ENCODE assay signal across 18 cellular contexts in the genomic region with DNA sequence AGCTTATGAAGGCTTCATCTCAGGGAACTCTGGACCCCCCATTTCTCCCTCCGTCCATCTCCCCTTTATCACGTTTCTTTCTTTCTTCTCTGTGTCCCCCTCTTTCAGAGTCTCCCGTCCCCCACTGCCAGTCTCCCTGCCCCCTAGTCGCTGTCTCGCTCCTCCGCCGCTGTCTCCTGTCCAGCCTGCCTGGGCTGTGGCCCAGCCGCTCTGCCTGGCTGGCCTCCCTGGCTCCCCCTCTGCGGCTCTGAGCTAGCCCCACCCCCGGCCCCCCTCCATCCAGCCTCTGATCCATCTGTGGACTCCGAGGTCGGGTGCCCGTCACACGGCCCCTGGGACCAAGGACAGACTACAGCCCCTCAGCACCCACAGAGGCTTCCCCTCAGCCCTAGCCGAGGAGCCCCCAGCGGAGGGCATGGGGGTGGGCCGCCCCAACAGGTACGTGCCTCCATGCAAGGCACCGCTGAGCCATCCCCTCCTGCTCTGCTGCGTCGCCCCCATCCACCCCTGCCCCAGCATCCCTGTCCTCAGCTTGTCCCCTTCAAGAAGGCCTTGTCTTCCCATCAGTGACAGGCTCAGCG. TPM values are rescaled to one million over a fixed set of nuclear protein-coding genes. Genes with fewer than 3 reads are reported as not detected.
"Had no signal": no experiment of that assay in that cellular context is flagged by ENCODE, and none has a peak within 500 bp of the region (broad histone marks: within the 10 kb centered on the region; RNA-seq: fewer than 3 reads in every experiment).

No MANE protein-coding gene starts in this region.

- DNase-seq: activated CD4-positive, alpha-beta memory T cell treated with anti-CD3 and anti-CD28 coated beads, Interleukin-2, amount 10 ng/mL, durations not matched to agents 7 days and 5 days; activated naive CD4-positive, alpha-beta T cell treated with anti-CD3 and anti-CD28 coated beads for 36 hours; cerebellar nuclear complex; hippocampal formation; lower lobe of right lung; mucosa of descending colon; psoas muscle; SJCRH30; stimulated activated CD4-positive, alpha-beta T cell treated with anti-CD3 and anti-CD28 coated beads, Interleukin-12 subunit alpha, Interleukin-12 subunit beta, amount 100 ng/mL, for 4 hours; stimulated activated CD4-positive, alpha-beta T cell treated with anti-CD3 and anti-CD28 coated beads, Interleukin-2, amount 100 ng/mL, for 48 hours; stimulated activated CD8-positive, alpha-beta memory T cell treated with anti-CD3 and anti-CD28 coated beads, Interleukin-4, amount 100 ng/mL, for 48 hours; T-helper 9 cell; tibial artery had no signal

- ATAC-seq: lower lobe of right lung; mucosa of descending colon; naive thymus-derived CD8-positive, alpha-beta T cell had no signal

- H3K4me3 ChIP-seq: lower lobe of right lung, mucosa of descending colon, psoas muscle, SJCRH30, tibial artery had no signal

- H3K9me3 Mint-ChIP-seq: activated CD4-positive, alpha-beta memory T cell treated with anti-CD3 and anti-CD28 coated beads, Interleukin-2, amount 10 ng/mL, durations not matched to agents 7 days and 5 days; activated naive CD4-positive, alpha-beta T cell treated with anti-CD3 and anti-CD28 coated beads for 36 hours; brain; endodermal cell; naive thymus-derived CD8-positive, alpha-beta T cell had no signal

- H3K27ac ChIP-seq: lower lobe of right lung, psoas muscle, SJCRH30, tibial artery, VCaP had no signal

- H3K9me3 ChIP-seq: lower lobe of right lung, mucosa of descending colon, psoas muscle, SJCRH30, tibial artery had no signal

- H3K4me3 Mint-ChIP-seq: activated CD4-positive, alpha-beta memory T cell treated with anti-CD3 and anti-CD28 coated beads, Interleukin-2, amount 10 ng/mL, durations not matched to agents 7 days and 5 days; activated naive CD4-positive, alpha-beta T cell treated with anti-CD3 and anti-CD28 coated beads for 36 hours; brain; endodermal cell had no signal

- H3K27ac Mint-ChIP-seq: activated CD4-positive, alpha-beta memory T cell treated with anti-CD3 and anti-CD28 coated beads, Interleukin-2, amount 10 ng/mL, durations not matched to agents 7 days and 5 days; activated naive CD4-positive, alpha-beta T cell treated with anti-CD3 and anti-CD28 coated beads for 36 hours had no signal

- H3K4me1 ChIP-seq: lower lobe of right lung, SJCRH30, tibial artery had no signal

- H3K27me3 ChIP-seq: SJCRH30, tibial artery had no signal

- H3K27me3 Mint-ChIP-seq: activated CD4-positive, alpha-beta memory T cell treated with anti-CD3 and anti-CD28 coated beads, Interleukin-2, amount 10 ng/mL, durations not matched to agents 7 days and 5 days; brain; naive thymus-derived CD8-positive, alpha-beta T cell had no signal

- H3K4me1 Mint-ChIP-seq: endodermal cell had no signal

RNA-seq across cellular contexts. Expression of a gene that starts 57.4 kb away (rescaled TPM):
- total RNA-seq: glomerular endothelial cell, SJCRH30 had no signal
